Comparison of ENCODE assay signal across 8 cellular contexts in the genomic region with DNA sequence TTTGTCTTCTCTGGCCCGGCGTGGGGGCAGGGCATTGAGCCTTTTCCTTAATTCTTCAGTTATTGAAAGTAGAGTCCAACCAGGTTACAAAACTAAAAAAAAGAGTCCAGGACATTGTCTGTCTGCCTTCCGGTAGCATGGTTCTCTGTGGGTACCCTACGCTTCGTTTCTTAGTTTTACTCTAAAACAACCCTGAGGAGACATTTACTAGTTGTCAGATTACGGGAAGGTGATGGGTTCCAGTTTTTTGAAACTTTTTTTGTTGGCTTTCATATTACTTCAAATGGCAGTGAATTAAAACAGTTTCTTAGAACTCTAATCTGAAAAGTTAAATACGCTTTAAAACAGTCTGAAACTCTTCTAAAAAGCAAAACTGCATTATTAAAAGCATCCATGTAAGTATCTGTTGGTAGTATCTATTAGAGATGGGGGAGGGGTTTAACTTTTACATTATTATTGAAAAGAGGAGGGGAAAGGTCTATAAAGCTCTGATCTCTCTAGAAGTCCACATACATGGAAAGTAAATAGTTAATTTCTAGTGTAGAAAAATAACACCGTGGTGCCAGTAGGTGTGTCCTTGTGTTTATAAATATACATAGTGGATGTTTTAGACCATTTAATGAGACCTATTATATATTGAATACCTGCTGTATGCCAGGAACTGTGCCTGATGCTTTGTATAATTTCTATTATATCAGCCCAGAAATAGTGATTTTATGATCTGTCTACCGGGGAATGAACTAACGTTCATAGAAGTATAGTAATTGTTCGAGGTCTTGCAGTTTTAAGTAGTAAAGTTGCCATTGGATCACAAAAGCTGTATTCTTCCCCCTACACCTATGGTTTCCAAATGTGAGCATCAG. TPM values are rescaled to one million over a fixed set of nuclear protein-coding genes. Genes with fewer than 3 reads are reported as not detected.
DNase-seq lines count a peak whose midpoint lies in the region; ATAC-seq and TF ChIP-seq lines count a peak whose summit lies in the region.

No MANE protein-coding gene starts in this region.

- no peaks in the 10 kb centered on the region for H3K27me3 ChIP-seq in A673 (replicated peaks; ENCODE audit: insufficient read depth, low read depth, low read length, poor library complexity)
- no peaks in the 10 kb centered on the region for H3K27me3 ChIP-seq in GM23248 (replicated peaks; ENCODE audit: insufficient read depth)
- no peaks in the 10 kb centered on the region for H3K27me3 ChIP-seq in parathyroid adenoma (ENCODE audit: control insufficient read depth, insufficient read depth, low read length)

- H3F3A ChIP-seq in GM23248 (ENCODE audit: insufficient read depth) = peaks cover 26% of the 10 kb centered on the region; the same call in 1 of the 2 replicates

- peak overlapping the region; percentile 13; the same call in 1 of the 2 replicates for H2AFZ ChIP-seq in GM23248
- H2AFZ ChIP-seq in parathyroid adenoma = peak overlapping the region; percentile 79

- in situ Hi-C loops in GM23248 (cut with MboI) = no loop called here

- H3K4me3 ChIP-seq in A673 (ENCODE audit: low read depth, low read length, poor library complexity, severe bottlenecking) (peak overlapping the region; percentile 75), GM23248 (peak overlapping the region; percentile 82), fibroblast of pulmonary artery (replicated peaks; ENCODE audit: low read depth, low read length) (peak overlapping the region; percentile 92), parathyroid adenoma (ENCODE audit: low read depth, low read length) (peak overlapping the region; percentile 99)

- peak; percentile 18 for DNase-seq in A673 (ENCODE audit: low spot score)
- DNase-seq in GM23248 = peak; percentile 67
- DNase-seq in T-helper 17 cell = no peak
- DNase-seq in fibroblast of pulmonary artery (ENCODE audit: low read depth) = peak; percentile 27
- DNase-seq in glomerular visceral epithelial cell (ENCODE audit: extremely low spot score) = no peak
- no peak for DNase-seq in DMS153 treated with DMSO at 0.1 percent for 48 hours (lab: John Stamatoyannopoulos, UW; ENCODE audit: unreplicated experiment)

- intact Hi-C loops in A673 (cut with micrococcal nuclease; ENCODE audit: unreplicated experiment) = no loop called here

- POLR2A ChIA-PET in A673 (lab: Charles Lee; ENCODE audit: low non-redundant PET) = interaction anchor here (2.3 kb wide), 1 partner anchor 38 kb away, joined by 40 read pairs; the partner anchor contains the start of gene TBCC

- peaks cover 73% of the 10 kb centered on the region for H3K79me2 ChIP-seq in GM23248 (ENCODE audit: insufficient read depth)
- peaks cover 33% of the 10 kb centered on the region for H3K79me2 ChIP-seq in parathyroid adenoma

- TSS peak; percentile 61 for BruUV-seq in A673 (replicated peaks; lab: Mats Ljungman, UMichigan)

- H3K9ac ChIP-seq in GM23248 (peak overlapping the region; percentile 99), parathyroid adenoma (peak overlapping the region; percentile 99)

- no peaks in the 10 kb centered on the region for H4K20me1 ChIP-seq in GM23248 (ENCODE audit: insufficient read depth)

- ATAC-seq in T-helper 17 cell = peak; percentile 1
- no peak for ATAC-seq in HG03565 (IDR thresholded peaks at IDR 0.05; ENCODE audit: unreplicated experiment)

- WGBS in GM23248 (ENCODE audit: low coverage in 1 of 2, low lambda C conversion rate in 2 of 2, missing lambda C conversion rate in 2 of 2), 2 experiments = 2% methylated on average over 11 of the region's 11 CpGs

- H3K4me2 ChIP-seq in GM23248 (ENCODE audit: unreplicated experiment) = peak overlapping the region; percentile 100
- peak overlapping the region; percentile 88 for H3K4me2 ChIP-seq in parathyroid adenoma (ENCODE audit: low read length)

- H3K4me1 Mint-ChIP-seq in T-helper 17 cell = peaks cover 35% of the 10 kb centered on the region

- no peaks in the 10 kb centered on the region for H3K9me2 ChIP-seq in GM23248 (ENCODE audit: insufficient read depth)

- no peak overlapping the region for H3K27ac Mint-ChIP-seq in T-helper 17 cell

- H3K27ac ChIP-seq in A673 (ENCODE audit: low read depth, low read length, poor library complexity, severe bottlenecking) = peak overlapping the region; percentile 98
- H3K27ac ChIP-seq in GM23248 = peak overlapping the region; percentile 96
- H3K27ac ChIP-seq in parathyroid adenoma = peak overlapping the region; percentile 99

- H3K4me1 ChIP-seq in A673 (ENCODE audit: insufficient read depth, low read length, poor library complexity, severe bottlenecking) = peaks cover 28% of the 10 kb centered on the region
- peaks cover 23% of the 10 kb centered on the region for H3K4me1 ChIP-seq in GM23248 (ENCODE audit: insufficient read depth)
- peaks cover 28% of the 10 kb centered on the region for H3K4me1 ChIP-seq in parathyroid adenoma

- peaks cover 7% of the 10 kb centered on the region for H3K36me3 Mint-ChIP-seq in T-helper 17 cell (ENCODE audit: low read depth)

- peaks cover 5% of the 10 kb centered on the region for H3K36me3 ChIP-seq in A673 (ENCODE audit: insufficient read depth, low read length, poor library complexity, severe bottlenecking)
- no peaks in the 10 kb centered on the region for H3K36me3 ChIP-seq in GM23248 (ENCODE audit: low read depth)
- no peaks in the 10 kb centered on the region for H3K36me3 ChIP-seq in parathyroid adenoma (ENCODE audit: control insufficient read depth, insufficient read depth, low read length)

- H3K9me3 ChIP-seq in A673 (ENCODE audit: low read depth, low read length, poor library complexity, severe bottlenecking) (no peaks in the 10 kb centered on the region), GM23248 (ENCODE audit: low read depth) (no peaks in the 10 kb centered on the region), T-helper 17 cell (ENCODE audit: control insufficient read depth, low read length, poor library complexity, severe bottlenecking) (no peaks in the 10 kb centered on the region), parathyroid adenoma (ENCODE audit: control insufficient read depth, low read length) (no peaks in the 10 kb centered on the region)

- TF ChIP-seq CTCF in A673 (conservative IDR thresholded peaks at IDR 0.05; ENCODE audit: low read depth, low read length) = no peak
- no peak for TF ChIP-seq CTCF in fibroblast of pulmonary artery (IDR thresholded peaks at IDR 0.05; ENCODE audit: low read length, missing control alignments)
- TF ChIP-seq CTCF in parathyroid adenoma (IDR thresholded peaks at IDR 0.05) = no peak

- CTCF ChIA-PET in A673 (lab: Charles Lee) = no interaction called here

- H3K27me3 Mint-ChIP-seq in T-helper 17 cell = no peaks in the 10 kb centered on the region

- H3K4me3 Mint-ChIP-seq in T-helper 17 cell = no peak overlapping the region

RNA-seq across cellular contexts. Expression of gene BICRAL, which starts 2.3 kb away (rescaled TPM):
- 6.9 and 7.9 TPM in 2 replicates for total RNA-seq in A673 (2021)
- total RNA-seq in GM23248 (2014; rRNA removed; shearing (Covaris generic)) = 5.4 and 5.7 TPM in 2 replicates
- 2.4 and 2.5 TPM in 2 replicates for polyA plus RNA-seq in GM23248 (2016; fragmentation: Nextera tagmentation; extraction: Ambion mirVana)
- 10 to 100 TPM; 31.9 to 34.1 TPM for total RNA-seq in T-helper 17 cell

RNA-seq across cellular contexts. Expression of gene TBCC, which starts 38.2 kb away (rescaled TPM):
- total RNA-seq in A673 (2021) (29.4 and 31.3 TPM in 2 replicates), T-helper 17 cell (10 to 100 TPM; 71.5 to 73.2 TPM)
- 36.9 and 37.3 TPM in 2 replicates for total RNA-seq in GM23248 (2014; rRNA removed; shearing (Covaris generic))
- 35.0 and 38.3 TPM in 2 replicates for polyA plus RNA-seq in GM23248 (2016; fragmentation: Nextera tagmentation; extraction: Ambion mirVana)

Comparison
In these comparisons a context has a peak if more than half of its experiments do, and no peak if none do; other contexts are left out.
1. DNase-seq: peak in A673 (single experiment), GM23248 (single experiment) and fibroblast of pulmonary artery (single experiment); none in T-helper 17 cell (0 of 3), glomerular visceral epithelial cell (single experiment) and DMS153 treated with DMSO at 0.1 percent for 48 hours (single experiment).
2. Peak in every context shown above with its lines, with median percentiles within 50 percentile points of each other: H3K27ac ChIP-seq and H3K4me3 ChIP-seq.